ENCODE assay signal across 8 cellular contexts in genomic region chr15:79923515-79924169, GRCh38.
DNase-seq lines count a peak whose midpoint lies in the region; ATAC-seq and TF ChIP-seq lines count a peak whose summit lies in the region.

No MANE protein-coding gene starts in this region.

- H3K4me3 ChIP-seq in AG10803 (ENCODE audit: low read length), result peak overlapping the region; percentile 89

- peak; percentile 94 for DNase-seq in AG10803 (ENCODE audit: low read depth)
- DNase-seq in NCI-H345 treated with DMSO at 0.1 percent for 48 hours (lab: John Stamatoyannopoulos, UW; ENCODE audit: unreplicated experiment), result peak; percentile 84
- peak; percentile 95 for DNase-seq in activated CD4-positive, CD25-positive, alpha-beta regulatory T cell treated with anti-CD3 and anti-CD28 coated beads, Interleukin-2, amount 50 U/mL, for 16 hours (ENCODE audit: low read depth, low spot score)
- DNase-seq in central memory CD8-positive, alpha-beta T cell (ENCODE audit: low spot score in 2 of 2), result peak; percentile 99 to 100
- peak; percentile 97 for DNase-seq in iris pigment epithelial cell (ENCODE audit: low read depth)
- DNase-seq in stimulated activated CD4-positive, alpha-beta T cell treated with anti-CD3 and anti-CD28 coated beads, Interleukin-12 subunit alpha, Interleukin-12 subunit beta, amount 100 ng/mL, for 24 hours (ENCODE audit: low read depth in 2 of 2), result peak; percentile 98 to 99

- no peak; the same call in 1 of the 2 replicates for TF ChIP-seq CTCF in AG10803 (conservative IDR thresholded peaks at IDR 0.05; ENCODE audit: low read length)

- peaks cover 21% of the 10 kb centered on the region for H3K36me3 Mint-ChIP-seq in central memory CD8-positive, alpha-beta T cell (ENCODE audit: insufficient read depth)

- no peaks in the 10 kb centered on the region for H3K27me3 Mint-ChIP-seq in central memory CD8-positive, alpha-beta T cell

- ATAC-seq in GM19035 (IDR thresholded peaks at IDR 0.05; ENCODE audit: unreplicated experiment) (peak; percentile 95), HG03342 (IDR thresholded peaks at IDR 0.05; ENCODE audit: unreplicated experiment) (peak; percentile 94)
- ATAC-seq in central memory CD8-positive, alpha-beta T cell (replicated peaks; ENCODE audit: extremely low read depth, poor library complexity, severe bottlenecking), result peak; percentile 91

- peaks cover 21% of the 10 kb centered on the region for H3K4me1 Mint-ChIP-seq in central memory CD8-positive, alpha-beta T cell

- H3K9me3 Mint-ChIP-seq in central memory CD8-positive, alpha-beta T cell, result peaks cover 12% of the 10 kb centered on the region

- peak overlapping the region; percentile 89 for H3K4me3 Mint-ChIP-seq in central memory CD8-positive, alpha-beta T cell

- peak overlapping the region; percentile 95 for H3K27ac Mint-ChIP-seq in central memory CD8-positive, alpha-beta T cell (ENCODE audit: low read depth)

Comparison
In these comparisons a context has a peak if more than half of its experiments do, and no peak if none do; other contexts are left out.
1. Peak in every context shown above with its lines: DNase-seq, ATAC-seq and H3K4me3 ChIP-seq.